8 cellular contexts compared by ENCODE assay signal in the genomic region with DNA sequence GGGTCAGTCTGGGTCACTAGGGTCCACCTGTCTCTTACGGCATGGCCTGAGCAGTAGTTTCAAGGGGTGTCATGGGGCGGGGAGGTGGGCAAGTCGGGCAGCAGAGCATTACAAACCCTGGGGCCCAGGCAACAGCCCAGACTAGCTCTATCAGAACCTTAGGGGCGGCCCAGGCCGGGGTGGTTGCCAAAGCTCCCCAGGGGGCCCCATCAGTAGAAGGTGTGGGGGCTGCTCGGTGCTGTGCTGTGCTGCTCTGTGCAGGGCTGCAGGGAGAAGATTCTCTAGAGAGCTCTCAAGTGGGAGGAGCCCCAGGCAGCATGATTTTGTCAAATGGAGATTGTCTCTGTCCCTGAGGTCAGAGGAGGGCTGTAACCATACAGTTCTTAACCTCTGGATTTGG. TPM values are rescaled to one million over a fixed set of nuclear protein-coding genes. Genes with fewer than 3 reads are reported as not detected.
DNase-seq lines count a peak whose midpoint lies in the region; ATAC-seq lines count a peak whose summit lies in the region.

No MANE protein-coding gene starts in this region.

- peaks cover 10% of the 10 kb centered on the region for H3K4me1 ChIP-seq in neuron (ENCODE audit: insufficient read depth, low read length)

- no peak overlapping the region for H3K4me3 ChIP-seq in neuron (ENCODE audit: low read length)

- H3K9me3 ChIP-seq in neuron (ENCODE audit: low read length): no peaks in the 10 kb centered on the region

- no peaks in the 10 kb centered on the region for H3K36me3 ChIP-seq in neuron (ENCODE audit: insufficient read depth, low read length)

- peak overlapping the region; percentile 22 for H2AFZ ChIP-seq in neuron (ENCODE audit: low read depth, low read length)

- H3K27me3 ChIP-seq in neuron (ENCODE audit: insufficient read depth, low read length): peaks cover 2% of the 10 kb centered on the region

- peak; percentile 29 for ATAC-seq in HG02763 (IDR thresholded peaks at IDR 0.05; ENCODE audit: unreplicated experiment)

- DNase-seq in activated CD8-positive, alpha-beta memory T cell treated with anti-CD3 and anti-CD28 coated beads for 24 hours: peak; percentile 67
- no peak for DNase-seq in activated CD8-positive, alpha-beta memory T cell treated with anti-CD3 and anti-CD28 coated beads, Interleukin-2, amount 50 U/mL, for 48 hours
- DNase-seq in NOMO-1 treated with dmso at 0.1 percent for 144 hours (lab: John Stamatoyannopoulos, UW; ENCODE audit: unreplicated experiment) (peak; percentile 36), occipital lobe (lab: John Stamatoyannopoulos, UW) (no peak), HuH-7 (ENCODE audit: low spot score) (no peak), T-helper 9 cell (no peak)

RNA-seq across cellular contexts. Expression of a gene that starts 36.4 kb away (rescaled TPM):
- 4.1 TPM for total RNA-seq in occipital lobe

Comparison
In these comparisons a context has a peak if more than half of its experiments do, and no peak if none do; other contexts are left out.
1. DNase-seq: peak in activated CD8-positive, alpha-beta memory T cell treated with anti-CD3 and anti-CD28 coated beads for 24 hours (single experiment) and NOMO-1 treated with dmso at 0.1 percent for 144 hours (single experiment); none in activated CD8-positive, alpha-beta memory T cell treated with anti-CD3 and anti-CD28 coated beads, Interleukin-2, amount 50 U/mL, for 48 hours (single experiment), occipital lobe (single experiment), HuH-7 (single experiment) and T-helper 9 cell (single experiment).